In the genomic region with DNA sequence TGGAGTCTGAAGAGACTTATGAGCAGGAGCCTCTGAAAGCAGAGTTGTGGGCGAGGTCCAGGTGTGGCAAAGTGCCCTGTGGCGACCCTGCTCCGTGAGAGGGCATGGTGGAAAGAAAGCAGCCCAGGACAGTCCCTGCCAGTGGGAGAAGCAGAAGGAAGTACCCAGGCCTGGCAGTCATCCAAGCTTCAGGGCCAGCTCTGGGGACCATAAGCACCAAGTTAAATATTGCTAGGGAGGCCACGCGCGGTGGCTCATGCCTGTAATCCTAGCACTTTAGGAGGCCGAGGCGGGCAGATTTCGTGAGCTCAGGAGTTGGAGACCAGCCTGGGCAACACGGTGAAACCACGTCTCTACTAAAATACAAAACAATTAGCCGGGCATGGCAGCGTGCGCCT, we compare ENCODE assay signal across 1 cellular context.
TF ChIP-seq lines count a peak whose summit lies in the region.

No MANE protein-coding gene starts in this region.

TF ChIP-seq in HepG2, 621 proteins besides CTCF, POLR2A, EP300 and RAD21 (continued from another document):
- no peak for TF ChIP-seq PREB (CRISPR knock-in tag; IDR thresholded peaks at IDR 0.05)
- no peak for TF ChIP-seq ZNF7 (CRISPR knock-in tag; IDR thresholded peaks at IDR 0.05)
- TF ChIP-seq ZKSCAN1 (IDR thresholded peaks at IDR 0.05; ENCODE audit: low read length): no peak
- no peak for TF ChIP-seq ZNF652 (CRISPR knock-in tag; IDR thresholded peaks at IDR 0.05; ENCODE audit: borderline replicate concordance, low read depth)
- TF ChIP-seq, protein P1, sequence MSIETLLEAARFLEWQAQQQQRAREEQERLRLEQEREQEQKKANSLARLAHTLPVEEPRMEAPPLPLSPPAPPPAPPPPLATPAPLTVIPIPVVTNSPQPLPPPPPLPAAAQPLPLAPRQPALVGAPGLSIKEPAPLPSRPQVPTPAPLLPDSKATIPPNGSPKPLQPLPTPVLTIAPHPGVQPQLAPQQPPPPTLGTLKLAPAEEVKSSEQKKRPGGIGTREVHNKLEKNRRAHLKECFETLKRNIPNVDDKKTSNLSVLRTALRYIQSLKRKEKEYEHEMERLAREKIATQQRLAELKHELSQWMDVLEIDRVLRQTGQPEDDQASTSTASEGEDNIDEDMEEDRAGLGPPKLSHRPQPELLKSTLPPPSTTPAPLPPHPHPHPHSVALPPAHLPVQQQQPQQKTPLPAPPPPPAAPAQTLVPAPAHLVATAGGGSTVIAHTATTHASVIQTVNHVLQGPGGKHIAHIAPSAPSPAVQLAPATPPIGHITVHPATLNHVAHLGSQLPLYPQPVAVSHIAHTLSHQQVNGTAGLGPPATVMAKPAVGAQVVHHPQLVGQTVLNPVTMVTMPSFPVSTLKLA (IDR thresholded peaks at IDR 0.05): no peak
- no peak for TF ChIP-seq ZNF530 (CRISPR knock-in tag; IDR thresholded peaks at IDR 0.05; ENCODE audit: low read depth)
- TF ChIP-seq ZNF282 (IDR thresholded peaks at IDR 0.05; ENCODE audit: partially characterized antibody): no peak
- no peak for TF ChIP-seq FUBP1 (CRISPR knock-in tag; IDR thresholded peaks at IDR 0.05; ENCODE audit: borderline replicate concordance)
- TF ChIP-seq TEF (CRISPR knock-in tag; IDR thresholded peaks at IDR 0.05): no peak
- TF ChIP-seq, protein P2, sequence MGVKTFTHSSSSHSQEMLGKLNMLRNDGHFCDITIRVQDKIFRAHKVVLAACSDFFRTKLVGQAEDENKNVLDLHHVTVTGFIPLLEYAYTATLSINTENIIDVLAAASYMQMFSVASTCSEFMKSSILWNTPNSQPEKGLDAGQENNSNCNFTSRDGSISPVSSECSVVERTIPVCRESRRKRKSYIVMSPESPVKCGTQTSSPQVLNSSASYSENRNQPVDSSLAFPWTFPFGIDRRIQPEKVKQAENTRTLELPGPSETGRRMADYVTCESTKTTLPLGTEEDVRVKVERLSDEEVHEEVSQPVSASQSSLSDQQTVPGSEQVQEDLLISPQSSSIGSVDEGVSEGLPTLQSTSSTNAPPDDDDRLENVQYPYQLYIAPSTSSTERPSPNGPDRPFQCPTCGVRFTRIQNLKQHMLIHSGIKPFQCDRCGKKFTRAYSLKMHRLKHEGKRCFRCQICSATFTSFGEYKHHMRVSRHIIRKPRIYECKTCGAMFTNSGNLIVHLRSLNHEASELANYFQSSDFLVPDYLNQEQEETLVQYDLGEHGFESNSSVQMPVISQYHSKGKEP (CRISPR knock-in tag; IDR thresholded peaks at IDR 0.05): no peak
- no peak for TF ChIP-seq RBM22 (optimal IDR thresholded peaks at IDR 0.05; ENCODE audit: low read length)
- TF ChIP-seq BATF2 (CRISPR knock-in tag; IDR thresholded peaks at IDR 0.05): no peak
- no peak for TF ChIP-seq ZFAT (CRISPR knock-in tag; conservative IDR thresholded peaks at IDR 0.05)
- TF ChIP-seq, protein P3, sequence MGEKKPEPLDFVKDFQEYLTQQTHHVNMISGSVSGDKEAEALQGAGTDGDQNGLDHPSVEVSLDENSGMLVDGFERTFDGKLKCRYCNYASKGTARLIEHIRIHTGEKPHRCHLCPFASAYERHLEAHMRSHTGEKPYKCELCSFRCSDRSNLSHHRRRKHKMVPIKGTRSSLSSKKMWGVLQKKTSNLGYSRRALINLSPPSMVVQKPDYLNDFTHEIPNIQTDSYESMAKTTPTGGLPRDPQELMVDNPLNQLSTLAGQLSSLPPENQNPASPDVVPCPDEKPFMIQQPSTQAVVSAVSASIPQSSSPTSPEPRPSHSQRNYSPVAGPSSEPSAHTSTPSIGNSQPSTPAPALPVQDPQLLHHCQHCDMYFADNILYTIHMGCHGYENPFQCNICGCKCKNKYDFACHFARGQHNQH (CRISPR knock-in tag; IDR thresholded peaks at IDR 0.05): peak; percentile 59; the same call in 1 of the 2 replicates
- TF ChIP-seq NKX3-1 (CRISPR knock-in tag; IDR thresholded peaks at IDR 0.05): no peak
- no peak for TF ChIP-seq GLMP (CRISPR knock-in tag; IDR thresholded peaks at IDR 0.05; ENCODE audit: borderline replicate concordance)
- no peak for TF ChIP-seq KDM5A (IDR thresholded peaks at IDR 0.05; ENCODE audit: borderline replicate concordance, low read length)
- TF ChIP-seq SMARCE1 (IDR thresholded peaks at IDR 0.05; ENCODE audit: borderline replicate concordance): no peak
- no peak for TF ChIP-seq ZNF138 (CRISPR knock-in tag; IDR thresholded peaks at IDR 0.05; ENCODE audit: low read depth)
- peak; percentile 88 for TF ChIP-seq ZNF687 (CRISPR knock-in tag; IDR thresholded peaks at IDR 0.05)
- TF ChIP-seq TP53 (CRISPR knock-in tag; conservative IDR thresholded peaks at IDR 0.05): 0 out of 2 replicates have a peak, but pooled peaks have one; percentile 16
- no peak for TF ChIP-seq ZC3H4 (CRISPR knock-in tag; IDR thresholded peaks at IDR 0.05; ENCODE audit: borderline replicate concordance)
- TF ChIP-seq SIX1 (CRISPR knock-in tag; IDR thresholded peaks at IDR 0.05; ENCODE audit: borderline replicate concordance): peak; percentile 72; the same call in 1 of the 2 replicates
- TF ChIP-seq PHF5A (CRISPR knock-in tag; IDR thresholded peaks at IDR 0.05; ENCODE audit: low read depth, unreplicated experiment): no peak
- peak; percentile 64; the same call in 1 of the 2 replicates for TF ChIP-seq ZNF564 (CRISPR knock-in tag; IDR thresholded peaks at IDR 0.05)
- peak; percentile 63; the same call in 1 of the 2 replicates for TF ChIP-seq ZNF772 (CRISPR knock-in tag; IDR thresholded peaks at IDR 0.05)
- no peak for TF ChIP-seq JUND (CRISPR knock-in tag; IDR thresholded peaks at IDR 0.05)
- TF ChIP-seq NFIB (CRISPR knock-in tag; IDR thresholded peaks at IDR 0.05; ENCODE audit: borderline replicate concordance): no peak
- TF ChIP-seq, protein P4, sequence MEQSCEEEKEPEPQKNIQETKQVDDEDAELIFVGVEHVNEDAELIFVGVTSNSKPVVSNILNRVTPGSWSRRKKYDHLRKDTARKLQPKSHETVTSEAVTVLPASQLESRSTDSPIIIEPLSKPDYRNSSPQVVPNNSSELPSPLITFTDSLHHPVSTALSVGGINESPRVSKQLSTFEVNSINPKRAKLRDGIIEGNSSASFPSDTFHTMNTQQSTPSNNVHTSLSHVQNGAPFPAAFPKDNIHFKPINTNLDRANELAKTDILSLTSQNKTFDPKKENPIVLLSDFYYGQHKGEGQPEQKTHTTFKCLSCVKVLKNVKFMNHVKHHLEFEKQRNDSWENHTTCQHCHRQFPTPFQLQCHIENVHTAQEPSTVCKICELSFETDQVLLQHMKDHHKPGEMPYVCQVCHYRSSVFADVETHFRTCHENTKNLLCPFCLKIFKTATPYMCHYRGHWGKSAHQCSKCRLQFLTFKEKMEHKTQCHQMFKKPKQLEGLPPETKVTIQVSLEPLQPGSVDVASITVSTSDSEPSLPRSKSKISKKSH (CRISPR knock-in tag; IDR thresholded peaks at IDR 0.05; ENCODE audit: borderline replicate concordance): no peak
- TF ChIP-seq RAD51 (IDR thresholded peaks at IDR 0.05; ENCODE audit: borderline replicate concordance): no peak
- no peak for TF ChIP-seq SYNCRIP (IDR thresholded peaks at IDR 0.05; ENCODE audit: insufficient read depth, low read depth, low read length)
